10 cellular contexts compared by ENCODE assay signal in the genomic region with DNA sequence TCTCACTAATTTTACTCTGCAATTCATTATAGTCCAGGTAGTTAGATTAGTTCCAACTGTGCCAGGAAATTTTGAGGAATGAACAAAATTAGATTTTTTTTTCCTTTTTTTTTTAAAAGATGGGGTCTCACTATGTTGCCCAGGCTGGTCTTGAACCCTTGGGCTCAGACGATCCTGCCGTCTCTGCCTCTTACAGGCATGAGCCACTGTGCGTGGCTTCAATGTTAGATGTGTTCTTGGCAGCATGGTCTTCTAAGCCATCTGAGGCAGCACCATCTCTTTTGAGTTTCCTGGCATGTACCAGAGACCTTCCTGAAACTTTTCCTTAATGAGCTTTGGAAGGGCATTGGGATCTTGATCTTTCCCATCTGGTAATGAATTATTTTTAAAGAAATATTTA. TPM values are rescaled to one million over a fixed set of nuclear protein-coding genes. Genes with fewer than 3 reads are reported as not detected.
"Had no signal": no experiment of that assay in that cellular context is flagged by ENCODE, and none has a peak within 500 bp of the region (broad histone marks: within the 10 kb centered on the region; RNA-seq: fewer than 3 reads in every experiment).

No MANE protein-coding gene starts in this region.

- H3K9ac ChIP-seq: KMS-11 had no signal

- H3K4me3 Mint-ChIP-seq: IgD-negative memory B cell had no signal

- H3K27ac Mint-ChIP-seq: IgD-negative memory B cell had no signal

- DNase-seq: IMR-90, KBM-7, KG1 had no signal

- ATAC-seq: HepG2 had no signal

- FAIRE-seq: HepG2, HTR-8/SVneo had no signal

- H3K27ac ChIP-seq: HL-60, KMS-11 had no signal

- H3K4me2 ChIP-seq: KMS-11 had no signal

- H3K9me3 Mint-ChIP-seq: IgD-negative memory B cell had no signal

RNA-seq across cellular contexts. Expression of a gene that starts 2.6 kb away (rescaled TPM):
- total RNA-seq: HepG2, HT-29, HT1080, IMR-90 had no signal
- polyA plus RNA-seq: HepG2, IgD-negative memory B cell, IMR-90 had no signal

RNA-seq across cellular contexts. Expression of a gene that starts 42.2 kb away (rescaled TPM):
- total RNA-seq: HT1080, IMR-90 had no signal
- polyA plus RNA-seq: IMR-90 had no signal
